ENCODE assay signal across 21 cellular contexts in the genomic region with DNA sequence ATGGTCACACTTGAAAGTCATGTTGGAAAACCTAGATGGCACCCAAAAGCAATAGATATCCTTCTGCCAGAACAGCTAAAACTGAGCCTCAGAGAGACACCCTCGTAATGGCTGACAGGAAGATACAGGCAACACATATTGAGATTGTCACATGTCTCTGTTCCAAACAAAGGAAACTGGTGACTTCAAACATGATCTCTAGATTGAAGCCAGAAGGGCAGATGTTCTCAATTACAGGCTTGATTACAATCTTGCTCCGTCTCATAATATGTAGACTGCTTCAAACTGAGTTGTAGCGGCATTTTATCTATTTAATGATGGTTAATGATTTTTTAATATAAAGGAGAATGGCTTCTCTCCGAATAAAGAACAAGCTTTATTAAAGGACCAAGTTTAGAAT.
"Had no signal": no experiment of that assay in that cellular context is flagged by ENCODE, and none has a peak within 500 bp of the region (broad histone marks: within the 10 kb centered on the region; RNA-seq: fewer than 3 reads in every experiment).

No MANE protein-coding gene starts in this region.

- H3K4me1 ChIP-seq: esophagus muscularis mucosa, foreskin keratinocyte, thyroid gland had no signal

- H3K4me3 ChIP-seq: coronary artery, esophagus muscularis mucosa, mucosa of descending colon, thyroid gland had no signal

- H3K4me1 Mint-ChIP-seq: activated naive CD8-positive, alpha-beta T cell treated with anti-CD3 and anti-CD28 coated beads, Interleukin-2, amount 10 ng/mL, durations not matched to agents 7 days and 5 days; central memory CD8-positive, alpha-beta T cell; memory B cell; naive thymus-derived CD4-positive, alpha-beta T cell; stimulated activated memory B cell treated with anti-CD40 and anti-IgM and Interleukin-4, amounts not matched to agents 10 μg/mL and 1 μg/mL and 100 μg/mL, for 72 hours had no signal

- H3K9me3 Mint-ChIP-seq: memory B cell; stimulated activated memory B cell treated with anti-CD40 and anti-IgM and Interleukin-4, amounts not matched to agents 10 μg/mL and 1 μg/mL and 100 μg/mL, for 72 hours had no signal

- DNase-seq: activated CD4-positive, alpha-beta T cell treated with anti-CD3 and anti-CD28 coated beads, Interleukin-2, amount 50 U/mL, for 1 hour; activated CD8-positive, alpha-beta memory T cell treated with anti-CD3 and anti-CD28 coated beads for 24 hours; activated naive CD4-positive, alpha-beta T cell; activated naive CD8-positive, alpha-beta T cell treated with anti-CD3 and anti-CD28 coated beads, Interleukin-2, amount 10 ng/mL, durations not matched to agents 7 days and 5 days; activated T-cell treated with anti-CD3 and anti-CD28 coated beads for 4 hours; anterior cingulate cortex; brain microvascular endothelial cell; effector CD4-positive, alpha-beta T cell; foreskin keratinocyte; left ventricle myocardium superior; mucosa of descending colon; naive thymus-derived CD4-positive, alpha-beta T cell; retina; thyroid gland had no signal

- H3K9me3 ChIP-seq: esophagus muscularis mucosa, mucosa of descending colon, neutrophil, thyroid gland had no signal

- H3K4me3 Mint-ChIP-seq: activated naive CD8-positive, alpha-beta T cell treated with anti-CD3 and anti-CD28 coated beads, Interleukin-2, amount 10 ng/mL, durations not matched to agents 7 days and 5 days; central memory CD8-positive, alpha-beta T cell; memory B cell; naive thymus-derived CD4-positive, alpha-beta T cell; stimulated activated memory B cell treated with anti-CD40 and anti-IgM and Interleukin-4, amounts not matched to agents 10 μg/mL and 1 μg/mL and 100 μg/mL, for 72 hours had no signal

- H3K36me3 Mint-ChIP-seq: activated naive CD8-positive, alpha-beta T cell treated with anti-CD3 and anti-CD28 coated beads, Interleukin-2, amount 10 ng/mL, durations not matched to agents 7 days and 5 days; memory B cell; naive thymus-derived CD4-positive, alpha-beta T cell; stimulated activated memory B cell treated with anti-CD40 and anti-IgM and Interleukin-4, amounts not matched to agents 10 μg/mL and 1 μg/mL and 100 μg/mL, for 72 hours had no signal

- ATAC-seq: activated CD4-positive, CD25-positive, alpha-beta regulatory T cell treated with anti-CD3 and anti-CD28 coated beads, Interleukin-2, amount 50 U/mL, for 24 hours; foreskin keratinocyte; left ventricle myocardium superior; mucosa of descending colon; naive thymus-derived CD4-positive, alpha-beta T cell; stimulated activated memory B cell treated with anti-CD40 and anti-IgM and Interleukin-4, amounts not matched to agents 10 μg/mL and 1 μg/mL and 100 μg/mL, for 72 hours had no signal

- H3K27ac ChIP-seq: brain microvascular endothelial cell, coronary artery, esophagus muscularis mucosa, foreskin keratinocyte, neutrophil, thyroid gland had no signal

- H3K27me3 ChIP-seq: brain microvascular endothelial cell, esophagus muscularis mucosa, foreskin keratinocyte, neutrophil, thyroid gland had no signal

- H3K27ac Mint-ChIP-seq: activated naive CD8-positive, alpha-beta T cell treated with anti-CD3 and anti-CD28 coated beads, Interleukin-2, amount 10 ng/mL, durations not matched to agents 7 days and 5 days; memory B cell; naive thymus-derived CD4-positive, alpha-beta T cell; stimulated activated memory B cell treated with anti-CD40 and anti-IgM and Interleukin-4, amounts not matched to agents 10 μg/mL and 1 μg/mL and 100 μg/mL, for 72 hours had no signal

- H3K36me3 ChIP-seq: brain microvascular endothelial cell, esophagus muscularis mucosa, neutrophil, thyroid gland had no signal

- H3K27me3 Mint-ChIP-seq: activated naive CD8-positive, alpha-beta T cell treated with anti-CD3 and anti-CD28 coated beads, Interleukin-2, amount 10 ng/mL, durations not matched to agents 7 days and 5 days; central memory CD8-positive, alpha-beta T cell; memory B cell; naive thymus-derived CD4-positive, alpha-beta T cell; stimulated activated memory B cell treated with anti-CD40 and anti-IgM and Interleukin-4, amounts not matched to agents 10 μg/mL and 1 μg/mL and 100 μg/mL, for 72 hours had no signal
